In genomic region chr9:132804576-132805295, GRCh38 we compare ENCODE assay signal across 17 cellular contexts.
DNase-seq lines count a peak whose midpoint lies in the region; ATAC-seq, FAIRE-seq and TF ChIP-seq lines count a peak whose summit lies in the region.
"Had no signal": no experiment of that assay in that cellular context is flagged by ENCODE, and none has a peak within 500 bp of the region (broad histone marks: within the 10 kb centered on the region; RNA-seq: fewer than 3 reads in every experiment).

No MANE protein-coding gene starts in this region.

- CTCF ChIA-PET in GM12878 (lab: Yijun Ruan, JAX) = no interaction called here
- CTCF ChIA-PET in activated naive CD4-positive, alpha-beta T cell treated with anti-CD3 and anti-CD28 coated beads for 36 hours (lab: Charles Lee) = no interaction called here

- H3K27me3 Mint-ChIP-seq in nephron (ENCODE audit: low read depth) = peaks cover 54% of the 10 kb centered on the region
- peaks cover 31% of the 10 kb centered on the region for H3K27me3 Mint-ChIP-seq in activated naive CD4-positive, alpha-beta T cell treated with anti-CD3 and anti-CD28 coated beads for 36 hours (ENCODE audit: low read depth)

- H3K36me3 ChIP-seq in BE2C = no peaks in the 10 kb centered on the region
- no peaks in the 10 kb centered on the region for H3K36me3 ChIP-seq in GM12878 (ENCODE audit: control insufficient read depth in 2 of 2, insufficient read depth in 2 of 2, low read length in 1 of 2)
- no peaks in the 10 kb centered on the region for H3K36me3 ChIP-seq in suprapubic skin
- H3K36me3 ChIP-seq: left lung, sigmoid colon, upper lobe of right lung had no signal

- WGBS in GM12878 (ENCODE audit: insufficient coverage, insufficient replicate concordance, low lambda C conversion rate, missing lambda C conversion rate) = 21% methylated on average over 20 of the region's 20 CpGs
- 50% methylated on average over 10 of the region's 20 CpGs for WGBS in suprapubic skin

- H3K9me3 Mint-ChIP-seq in nephron = no peaks in the 10 kb centered on the region
- H3K9me3 Mint-ChIP-seq in activated naive CD4-positive, alpha-beta T cell treated with anti-CD3 and anti-CD28 coated beads for 36 hours = no peaks in the 10 kb centered on the region
- H3K9me3 Mint-ChIP-seq: naive B cell had no signal

- H3K27me3 ChIP-seq in BE2C (no peaks in the 10 kb centered on the region), GM12878 (replicated peaks in 1 of 2; ENCODE audit: control insufficient read depth in 2 of 2, insufficient read depth in 2 of 2, low read length in 1 of 2) (peaks cover 2 to 4% of the 10 kb centered on the region in 2 experiments; a peak in 3 of 4 replicates), suprapubic skin (peaks cover 4% of the 10 kb centered on the region)
- H3K27me3 ChIP-seq: body of pancreas had no signal

- FAIRE-seq in GM18507 (lab: Jason Lieb, UNC) (peak; percentile 66), GM12878 (lab: Jason Lieb, UNC) (no peak)

- H3K79me2 ChIP-seq in GM12878 (ENCODE audit: control insufficient read depth, insufficient read depth, low read length) = no peaks in the 10 kb centered on the region

- H4K20me1 ChIP-seq in GM12878 (ENCODE audit: control insufficient read depth, insufficient read depth) = no peaks in the 10 kb centered on the region

- no TSS peak for BruUV-seq in GM12878 (replicated peaks; lab: Mats Ljungman, UMichigan)

- RAD21 ChIA-PET in GM12878 (lab: Charles Lee; ENCODE audit: unreplicated experiment) = no interaction called here

- TF ChIP-seq EP300 in GM12878 (IDR thresholded peaks at IDR 0.05; ENCODE audit: borderline replicate concordance in 1 of 2, control insufficient read depth in 1 of 2, low read depth in 2 of 2, low read length in 2 of 2) (no peak), suprapubic skin (IDR thresholded peaks at IDR 0.05) (no peak)

- H3K27ac ChIP-seq in GM12878 (ENCODE audit: control insufficient read depth, insufficient read depth) = no peak overlapping the region
- H3K27ac ChIP-seq in suprapubic skin = no peak overlapping the region
- H3K27ac ChIP-seq: body of pancreas, left lung, sigmoid colon, upper lobe of right lung had no signal

- peaks cover 33% of the 10 kb centered on the region for H3K4me1 Mint-ChIP-seq in nephron
- H3K4me1 Mint-ChIP-seq in activated naive CD4-positive, alpha-beta T cell treated with anti-CD3 and anti-CD28 coated beads for 36 hours (ENCODE audit: low read depth) = no peaks in the 10 kb centered on the region

- peaks cover under 1% of the 10 kb centered on the region; the same call in 1 of the 2 replicates for H3K4me1 ChIP-seq in BE2C
- peaks cover 4% of the 10 kb centered on the region; the same call in 1 of the 2 replicates for H3K4me1 ChIP-seq in GM12878 (ENCODE audit: control insufficient read depth, insufficient read depth, low read length)
- peaks cover 16% of the 10 kb centered on the region for H3K4me1 ChIP-seq in suprapubic skin

- no peak for TF ChIP-seq CTCF in BE2C (IDR thresholded peaks at IDR 0.05; ENCODE audit: low read depth, low read length)
- TF ChIP-seq CTCF in GM12878 (IDR thresholded peaks at IDR 0.05 in 2 of 3, conservative IDR thresholded peaks at IDR 0.05 in 1 of 3; ENCODE audit: control insufficient read depth in 2 of 3, extremely low read depth in 1 of 3, insufficient read depth in 1 of 3, low read depth in 3 of 3, low read length in 3 of 3) = no peak
- TF ChIP-seq CTCF in nephron (IDR thresholded peaks at IDR 0.05; ENCODE audit: unreplicated experiment in 3 of 3) = no peak
- no peak for TF ChIP-seq CTCF in GM10266 (IDR thresholded peaks at IDR 0.05; ENCODE audit: control insufficient read depth, insufficient read depth, low read depth, missing control alignments)
- TF ChIP-seq CTCF in suprapubic skin (IDR thresholded peaks at IDR 0.05) = no peak

- no peaks in the 10 kb centered on the region for H3K36me3 Mint-ChIP-seq in nephron (ENCODE audit: low read depth)
- no peaks in the 10 kb centered on the region for H3K36me3 Mint-ChIP-seq in activated naive CD4-positive, alpha-beta T cell treated with anti-CD3 and anti-CD28 coated beads for 36 hours (ENCODE audit: low read depth)
- H3K36me3 Mint-ChIP-seq: naive B cell had no signal

- H3K4me3 ChIP-seq in BE2C (ENCODE audit: low read depth, low read length) = no peak overlapping the region
- H3K4me3 ChIP-seq in GM12878 = no peak overlapping the region
- no peak overlapping the region for H3K4me3 ChIP-seq in suprapubic skin
- H3K4me3 ChIP-seq: body of pancreas, left lung, sigmoid colon, upper lobe of right lung had no signal

- peak; percentile 55 for ATAC-seq in GM12878
- ATAC-seq: body of pancreas, left lung, upper lobe of right lung had no signal

- intact Hi-C loops in GM12878 (cut with micrococcal nuclease; ENCODE audit: unreplicated experiment) = loop anchor here (1.0 to 10.0 kb wide), 3 partner anchors 137 to 297 kb away; partner anchors contain the start of genes DDX31 and GFI1B
- intact Hi-C loops in activated naive CD4-positive, alpha-beta T cell treated with anti-CD3 and anti-CD28 coated beads for 36 hours (cut with micrococcal nuclease) = loop anchor here (1.0 to 5.0 kb wide), 3 partner anchors 98 to 317 kb away; no protein-coding TSS in a partner anchor

- TF ChIP-seq POLR2A in GM12878 (IDR thresholded peaks at IDR 0.05; ENCODE audit: low read depth, low read length) (no peak), suprapubic skin (IDR thresholded peaks at IDR 0.05) (no peak)

- POLR2A ChIA-PET in GM12878 (lab: Charles Lee) = no interaction called here

- H3K9me3 ChIP-seq in BE2C (no peaks in the 10 kb centered on the region), GM12878 (replicated peaks; ENCODE audit: control insufficient read depth, insufficient read depth, low read length) (no peaks in the 10 kb centered on the region), suprapubic skin (no peaks in the 10 kb centered on the region)
- H3K9me3 ChIP-seq: body of pancreas, left lung, sigmoid colon, SK-N-SH, upper lobe of right lung had no signal

- H3K27ac Mint-ChIP-seq in nephron = peak overlapping the region in 2 of 3 experiments; percentile 69 to 80
- no peak overlapping the region for H3K27ac Mint-ChIP-seq in activated naive CD4-positive, alpha-beta T cell treated with anti-CD3 and anti-CD28 coated beads for 36 hours

- no peak overlapping the region for H2AFZ ChIP-seq in GM12878 (ENCODE audit: control insufficient read depth, low read depth, low read length)

- no peak for TF ChIP-seq RAD21 in GM12878 (IDR thresholded peaks at IDR 0.05; ENCODE audit: insufficient read depth, low read depth, low read length)

- no peak overlapping the region for H3K4me3 Mint-ChIP-seq in nephron
- no peak overlapping the region for H3K4me3 Mint-ChIP-seq in activated naive CD4-positive, alpha-beta T cell treated with anti-CD3 and anti-CD28 coated beads for 36 hours

- H3K9ac ChIP-seq in GM12878 (ENCODE audit: control insufficient read depth, insufficient read depth, low read length) = no peak overlapping the region
- H3K9ac ChIP-seq: SK-N-SH had no signal

- DNase-seq in BE2C (peak; percentile 57), GM18507 (ENCODE audit: extremely low spot score, insufficient read length, low read depth) (no peak), GM12878 (ENCODE audit: low read depth, low spot score) (no peak), GM10266 (ENCODE audit: extremely low spot score) (no peak), T-helper 1 cell (no peak), suprapubic skin (ENCODE audit: low spot score in 2 of 2) (no peak)
- no peak for DNase-seq in activated naive CD4-positive, alpha-beta T cell treated with anti-CD3 and anti-CD28 coated beads for 36 hours
- DNase-seq: activated naive CD4-positive, alpha-beta T cell treated with anti-CD3 and anti-CD28 coated beads, Interleukin-2, amount 50 U/mL, for 16 hours; body of pancreas; hypothalamus; left lung; naive B cell; sigmoid colon; stimulated activated CD4-positive, alpha-beta T cell treated with anti-CD3 and anti-CD28 coated beads, Interleukin-4, amount 100 ng/mL, for 24 hours; upper lobe of right lung had no signal

- no peak overlapping the region for H3K4me2 ChIP-seq in GM12878 (ENCODE audit: control insufficient read depth, insufficient read depth)
- H3K4me2 ChIP-seq: SK-N-SH had no signal

- SMC1A ChIA-PET in GM12878 (lab: Charles Lee; ENCODE audit: uncharacterized antibody, unreplicated experiment) = no interaction called here

- in situ Hi-C loops in GM12878 (cut with MboI) = loop anchor here (5.0 kb wide), 1 partner anchor 382 kb away; no protein-coding TSS in a partner anchor

TF ChIP-seq in GM12878, 131 proteins besides CTCF, POLR2A, EP300 and RAD21 (continues in another document):
- TF ChIP-seq BMI1 (IDR thresholded peaks at IDR 0.05; ENCODE audit: borderline replicate concordance) (no peak), BRCA1 (IDR thresholded peaks at IDR 0.05; ENCODE audit: low read depth, low read length) (no peak), YY1 (IDR thresholded peaks at IDR 0.05; ENCODE audit: low read depth, low read length) (no peak), TCF3 (IDR thresholded peaks at IDR 0.05; ENCODE audit: borderline replicate concordance, insufficient read depth, low read depth, low read length) (no peak), FOS (IDR thresholded peaks at IDR 0.05; ENCODE audit: borderline replicate concordance, extremely low read depth, insufficient read length) (no peak), NRF1 (conservative IDR thresholded peaks at IDR 0.05; ENCODE audit: low read depth, low read length) (no peak), NFIC (IDR thresholded peaks at IDR 0.05; ENCODE audit: low read depth, low read length) (no peak), KAT2A (conservative IDR thresholded peaks at IDR 0.05; ENCODE audit: control insufficient read depth, low read depth, low read length) (no peak), MTA2 (IDR thresholded peaks at IDR 0.05; ENCODE audit: low read depth) (no peak), CBX5 (IDR thresholded peaks at IDR 0.05; ENCODE audit: low read depth) (no peak), ELK1 (IDR thresholded peaks at IDR 0.05; ENCODE audit: low read depth, low read length) (no peak)
